ENCODE assay signal across 18 cellular contexts in genomic region chr2:239372835-239373234, GRCh38. TPM values are rescaled to one million over a fixed set of nuclear protein-coding genes. Genes with fewer than 3 reads are reported as not detected.
DNase-seq lines count a peak whose midpoint lies in the region; ATAC-seq, FAIRE-seq and TF ChIP-seq lines count a peak whose summit lies in the region.
"Had no signal": no experiment of that assay in that cellular context is flagged by ENCODE, and none has a peak within 500 bp of the region (broad histone marks: within the 10 kb centered on the region; RNA-seq: fewer than 3 reads in every experiment).

No MANE protein-coding gene starts in this region.

- no peaks in the 10 kb centered on the region for H3K27me3 Mint-ChIP-seq in activated T-cell treated with anti-CD3 and anti-CD28 coated beads, Interleukin-2, amount 50 U/mL, for 72 hours (ENCODE audit: low read depth)
- H3K27me3 Mint-ChIP-seq in GM23338 (ENCODE audit: insufficient read depth, low read depth, poor library complexity): peaks cover 2% of the 10 kb centered on the region

- TF ChIP-seq CTCF in HepG2 (CRISPR knock-in tag; IDR thresholded peaks at IDR 0.05): no peak
- TF ChIP-seq CTCF in sigmoid colon (IDR thresholded peaks at IDR 0.05): no peak
- no peak for TF ChIP-seq CTCF in GM23338 (conservative IDR thresholded peaks at IDR 0.05; ENCODE audit: low read depth in 2 of 2)

- no peak overlapping the region for H3K4me3 ChIP-seq in HepG2 (replicated peaks in 1 of 3; ENCODE audit: insufficient read depth in 1 of 3, low read depth in 2 of 3, low read length in 3 of 3)
- no peak overlapping the region for H3K4me3 ChIP-seq in sigmoid colon
- no peak overlapping the region for H3K4me3 ChIP-seq in GM23338
- H3K4me3 ChIP-seq: K562 had no signal

- TF ChIP-seq RAD21 in HepG2 (CRISPR knock-in tag; IDR thresholded peaks at IDR 0.05): no peak

- intact Hi-C loops in HepG2 (cut with micrococcal nuclease; ENCODE audit: unreplicated experiment): no loop called here
- intact Hi-C loops in sigmoid colon (cut with DNase I): no loop called here

- H3K9me2 ChIP-seq in GM23338 (ENCODE audit: insufficient read depth): no peaks in the 10 kb centered on the region

- no peak overlapping the region for H3K9ac ChIP-seq in HepG2 (ENCODE audit: insufficient read depth, low read depth, low read length)

- peaks cover 0 to 2% of the 10 kb centered on the region in 2 donors for H3K36me3 Mint-ChIP-seq in activated T-cell treated with anti-CD3 and anti-CD28 coated beads, Interleukin-2, amount 50 U/mL, for 72 hours (ENCODE audit: insufficient read depth in 2 of 2)
- peaks cover 1% of the 10 kb centered on the region; the same call in 2 of the 3 replicates for H3K36me3 Mint-ChIP-seq in GM23338 (ENCODE audit: low read depth)

- H3K36me3 ChIP-seq in KOPT-K1 (ENCODE audit: insufficient read depth, low read length) (peaks cover 73% of the 10 kb centered on the region), HepG2 (replicated peaks in 1 of 2; ENCODE audit: control insufficient read depth in 1 of 2, insufficient read depth in 2 of 2, low read length in 2 of 2) (peaks cover 11% of the 10 kb centered on the region in 2 experiments), sigmoid colon (peaks cover 0 to 10% (median 0%) of the 10 kb centered on the region in 4 donors), GM23338 (ENCODE audit: insufficient read depth) (no peaks in the 10 kb centered on the region)

- in situ Hi-C loops in HepG2 (cut with HindIII; ENCODE audit: extremely low pct_ligation_motif_present, low pct_unique_long_range_greater_than_20kb): no loop called here

- TF ChIP-seq EP300 in HepG2 (IDR thresholded peaks at IDR 0.05; ENCODE audit: low read depth in 2 of 2, low read length in 2 of 2) (no peak), HepG2 (CRISPR knock-in tag; IDR thresholded peaks at IDR 0.05; ENCODE audit: borderline replicate concordance) (no peak), sigmoid colon (IDR thresholded peaks at IDR 0.05) (no peak)

- H3K27me3 ChIP-seq in HepG2 (ENCODE audit: control insufficient read depth in 1 of 2, insufficient read depth in 2 of 2, low read length in 2 of 2) (no peaks in the 10 kb centered on the region), sigmoid colon (no peaks in the 10 kb centered on the region), GM23338 (ENCODE audit: insufficient read depth) (no peaks in the 10 kb centered on the region)

- no peaks in the 10 kb centered on the region for H3K9me3 Mint-ChIP-seq in activated T-cell treated with anti-CD3 and anti-CD28 coated beads, Interleukin-2, amount 50 U/mL, for 72 hours
- no peaks in the 10 kb centered on the region for H3K9me3 Mint-ChIP-seq in GM23338

- no peak overlapping the region for H2AFZ ChIP-seq in HepG2 (ENCODE audit: low read length)
- H2AFZ ChIP-seq in GM23338: no peak overlapping the region

- H3K27ac Mint-ChIP-seq in activated T-cell treated with anti-CD3 and anti-CD28 coated beads, Interleukin-2, amount 50 U/mL, for 72 hours: no peak overlapping the region
- no peak overlapping the region for H3K27ac Mint-ChIP-seq in GM23338

- no peak for FAIRE-seq in HepG2 (lab: Jason Lieb, UNC)
- FAIRE-seq: K562 had no signal

- H3K4me2 ChIP-seq in HepG2 (ENCODE audit: low read depth, low read length): no peak overlapping the region
- no peak overlapping the region for H3K4me2 ChIP-seq in GM23338

- H3K9me3 ChIP-seq in KOPT-K1 (ENCODE audit: insufficient read depth, low read length, poor library complexity, severe bottlenecking): no peaks in the 10 kb centered on the region
- no peaks in the 10 kb centered on the region for H3K9me3 ChIP-seq in HepG2 (ENCODE audit: low read length)
- no peaks in the 10 kb centered on the region for H3K9me3 ChIP-seq in sigmoid colon

- ATAC-seq in activated T-cell treated with anti-CD3 and anti-CD28 coated beads, Interleukin-2, amount 50 U/mL, for 72 hours (replicated peaks in 1 of 2): no peak
- no peak for ATAC-seq in HepG2
- no peak for ATAC-seq in GM23338
- ATAC-seq: K562, Right ventricle myocardium inferior had no signal

- no TSS peak for BruUV-seq in HepG2 (replicated peaks; lab: Mats Ljungman, UMichigan)

- WGBS in HepG2 (ENCODE audit: low lambda C conversion rate): 99% methylated on average over 13 of the region's 13 CpGs
- WGBS in sigmoid colon, 2 donors: 90 to 95% methylated on average over 13 of the region's 13 CpGs

- H3K79me2 ChIP-seq in HepG2 (ENCODE audit: insufficient read depth, low read length) (peaks cover 12% of the 10 kb centered on the region), GM23338 (replicated peaks; ENCODE audit: insufficient read depth) (peaks cover 76% of the 10 kb centered on the region)

- peaks cover 7% of the 10 kb centered on the region for H3K4me1 Mint-ChIP-seq in activated T-cell treated with anti-CD3 and anti-CD28 coated beads, Interleukin-2, amount 50 U/mL, for 72 hours (ENCODE audit: low read depth)
- H3K4me1 Mint-ChIP-seq in GM23338: no peaks in the 10 kb centered on the region

- CTCF ChIA-PET in HepG2 (lab: Yijun Ruan, JAX; ENCODE audit: low intra/inter-chr PET ratio, low total read pairs): no interaction called here

- POLR2A ChIA-PET in HepG2 (lab: Yijun Ruan, JAX): interaction anchor here (0.8 kb wide), 1 partner anchor 28 kb away, joined by 3 read pairs; the partner anchor contains the start of gene HDAC4

- H4K20me1 ChIP-seq in HepG2 (ENCODE audit: insufficient read depth, low read length): peaks cover 6% of the 10 kb centered on the region; the same call in 1 of the 2 replicates
- peaks cover 10% of the 10 kb centered on the region for H4K20me1 ChIP-seq in GM23338 (replicated peaks; ENCODE audit: insufficient read depth)

- H3K4me3 Mint-ChIP-seq in activated T-cell treated with anti-CD3 and anti-CD28 coated beads, Interleukin-2, amount 50 U/mL, for 72 hours: no peak overlapping the region
- no peak overlapping the region for H3K4me3 Mint-ChIP-seq in GM23338

- H3F3A ChIP-seq in GM23338 (replicated peaks; ENCODE audit: low read depth): no peaks in the 10 kb centered on the region

- DNase-seq in activated T-cell treated with anti-CD3 and anti-CD28 coated beads, Interleukin-2, amount 50 U/mL, for 1 hour: peak; percentile 16
- no peak for DNase-seq in activated T-cell treated with anti-CD3 and anti-CD28 coated beads, Interleukin-2, amount 50 U/mL, for 72 hours
- no peak for DNase-seq in HepG2 (ENCODE audit: low spot score)
- peak; percentile 37 for DNase-seq in sigmoid colon
- no peak for DNase-seq in GM23338 (ENCODE audit: low spot score)
- DNase-seq in DMS114 treated with DMSO at 0.1 percent for 48 hours (lab: John Stamatoyannopoulos, UW; ENCODE audit: unreplicated experiment): no peak
- DNase-seq in HPDE6-E6E7 (ENCODE audit: extremely low spot score): no peak
- DNase-seq: AML-193, DMS79, MM.1S, NCI-H1048, NCI-H146, NCI-H2029, NCI-H345, NCI-H524 had no signal

- TF ChIP-seq POLR2A in HepG2 (IDR thresholded peaks at IDR 0.05; ENCODE audit: insufficient read depth in 1 of 2, low read depth in 2 of 2, low read length in 2 of 2): no peak
- no peak for TF ChIP-seq POLR2A in sigmoid colon (IDR thresholded peaks at IDR 0.05)

- H3K27ac ChIP-seq in KOPT-K1 (ENCODE audit: low read depth, low read length, poor library complexity, severe bottlenecking): peak overlapping the region; percentile 72
- H3K27ac ChIP-seq in HepG2 (ENCODE audit: extremely low read length, insufficient read depth, low read length): no peak overlapping the region
- H3K27ac ChIP-seq in sigmoid colon: peak overlapping the region in 1 of 4 donors; percentile 31
- H3K27ac ChIP-seq in GM23338 (ENCODE audit: low read depth): no peak overlapping the region

- H3K4me1 ChIP-seq in HepG2 (ENCODE audit: insufficient read depth, low read length) (no peaks in the 10 kb centered on the region), sigmoid colon (peaks cover 0 to 64% (median 42%) of the 10 kb centered on the region in 4 donors), GM23338 (ENCODE audit: insufficient read depth) (no peaks in the 10 kb centered on the region; the same call in 1 of the 2 replicates)

RNA-seq across cellular contexts. Expression of gene HDAC4, which starts 28.0 kb away (rescaled TPM):
- total RNA-seq in activated T-cell treated with anti-CD3 and anti-CD28 coated beads, Interleukin-2, amount 50 U/mL, for 72 hours: 10 to 100 TPM; 49.8 to 71.7 TPM
- total RNA-seq in HepG2 (2016; rRNA removed; fragmentation: Illumina TruSeq; extraction: Trizol) (9.1 and 10.1 TPM in 2 replicates), sigmoid colon (100 to 1,000 TPM in 3 of 4 donors, 10 to 100 TPM in 1; 77.0 to 196 (median 139) TPM)
- total RNA-seq in HepG2 (2016; cell fraction: cytosol; rRNA removed; fragmentation: Illumina TruSeq; extraction: Trizol; ENCODE audit: low read depth): 19.0 and 23.2 TPM in 2 replicates
- 8.7 and 10.2 TPM in 2 replicates for total RNA-seq in HepG2 (2016; cell fraction: insoluble cytoplasmic fraction; rRNA removed; fragmentation: Illumina TruSeq; extraction: Trizol)
- 8.0 and 11.2 TPM in 2 replicates for total RNA-seq in HepG2 (2016; cell fraction: membrane; rRNA removed; fragmentation: Illumina TruSeq; extraction: Trizol)
- total RNA-seq in HepG2 (2016; cell fraction: nucleus; rRNA removed; fragmentation: Illumina TruSeq; extraction: Trizol): 14.9 and 20.4 TPM in 2 replicates
- polyA plus RNA-seq in HepG2 (2011; rRNA removed) (11.5 and 11.9 TPM in 2 replicates), sigmoid colon (10 to 100 TPM in 1 of 3 donors, 1 to 10 TPM in 2; 1.8 to 16.4 (median 3.0) TPM), GM23338 (2016; fragmentation: Nextera tagmentation; extraction: Ambion mirVana) (6.6 and 8.1 TPM in 2 replicates)
- polyA plus RNA-seq in HepG2 (2011; cell fraction: cytosol; rRNA removed): 6.8 and 7.6 TPM in 2 replicates
- 60.5 and 78.4 TPM in 2 replicates for polyA plus RNA-seq in HepG2 (2011; cell fraction: nucleus; rRNA removed)
- polyA plus RNA-seq in HepG2 (2012): 8.7 and 10.7 TPM in 2 replicates
- polyA plus RNA-seq in HepG2 (2016; cell fraction: cytosol; fragmentation: Illumina TruSeq; extraction: Trizol; ENCODE audit: low read depth): 0.57 and 0.92 TPM in 2 replicates
- polyA plus RNA-seq in HepG2 (2016; cell fraction: insoluble cytoplasmic fraction; fragmentation: Illumina TruSeq; extraction: Trizol; ENCODE audit: low read depth): 5.1 and 7.0 TPM in 2 replicates
- 1.6 and 2.5 TPM in 2 replicates for polyA plus RNA-seq in HepG2 (2016; cell fraction: membrane; fragmentation: Illumina TruSeq; extraction: Trizol; ENCODE audit: low read depth)
- polyA plus RNA-seq in HepG2 (2016; cell fraction: nucleus; fragmentation: Illumina TruSeq; extraction: Trizol; ENCODE audit: insufficient read depth, low read depth): 12.4 and 16.1 TPM in 2 replicates
- 27.5 and 29.0 TPM in 2 replicates for polyA minus RNA-seq in HepG2 (2011; rRNA and poly(A)+ RNA removed; ENCODE audit: low replicate concordance)
- 10.9 and 14.4 TPM in 2 replicates for polyA minus RNA-seq in HepG2 (2011; cell fraction: cytosol; rRNA and poly(A)+ RNA removed)
- 64.9 and 80.1 TPM in 2 replicates for polyA minus RNA-seq in HepG2 (2011; cell fraction: nucleus; rRNA and poly(A)+ RNA removed)
- total RNA-seq in GM23338 (2014; rRNA removed; shearing (Covaris generic)): 41.8 and 46.2 TPM in 2 replicates

Comparison
In these comparisons a context has a peak if more than half of its experiments do, and no peak if none do; other contexts are left out.
1. DNase-seq: peak in activated T-cell treated with anti-CD3 and anti-CD28 coated beads, Interleukin-2, amount 50 U/mL, for 1 hour (single experiment) and sigmoid colon (single experiment); none in activated T-cell treated with anti-CD3 and anti-CD28 coated beads, Interleukin-2, amount 50 U/mL, for 72 hours (0 of 2), HepG2 (single experiment), GM23338 (single experiment), DMS114 treated with DMSO at 0.1 percent for 48 hours (single experiment) and HPDE6-E6E7 (single experiment).